Comparison of ENCODE assay signal across 26 cellular contexts in the genomic region with DNA sequence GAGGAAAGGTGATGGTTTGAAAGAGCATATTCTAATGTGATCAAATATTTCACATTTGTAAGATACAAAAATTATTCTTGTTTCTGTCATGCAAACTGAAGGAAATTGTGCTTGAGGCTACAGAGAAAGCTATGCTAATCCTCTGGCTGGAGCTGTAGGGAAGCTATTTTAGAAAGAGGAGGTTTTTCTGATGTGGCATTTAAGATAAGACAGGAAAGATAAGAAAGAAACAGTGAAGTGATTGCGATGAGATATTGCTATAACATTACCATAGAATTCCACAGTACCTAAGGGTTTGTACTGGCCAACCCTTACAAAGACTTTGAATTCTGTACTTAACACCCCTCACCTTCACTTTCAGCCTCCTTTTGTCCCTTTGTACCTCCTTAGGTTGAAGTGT.
DNase-seq lines count a peak whose midpoint lies in the region; ATAC-seq, FAIRE-seq and TF ChIP-seq lines count a peak whose summit lies in the region.
"Had no signal": no experiment of that assay in that cellular context is flagged by ENCODE, and none has a peak within 500 bp of the region (broad histone marks: within the 10 kb centered on the region; RNA-seq: fewer than 3 reads in every experiment).

No MANE protein-coding gene starts in this region.

- no peak overlapping the region for H2AFZ ChIP-seq in trophoblast cell (ENCODE audit: insufficient read depth, low read length, poor library complexity)

- H2BK12ac ChIP-seq in trophoblast cell (ENCODE audit: low read length): no peak overlapping the region

- H3K4me2 ChIP-seq in trophoblast cell (ENCODE audit: low read length): no peak overlapping the region
- H3K4me2 ChIP-seq: BLaER1 treated with 17β-estradiol and CSF1 and Interleukin-3, amounts not matched to agents 10 nM and 100 nM had no signal

- H3K14ac ChIP-seq in trophoblast cell (ENCODE audit: low read length): no peak overlapping the region

- no peak overlapping the region for H2BK120ac ChIP-seq in trophoblast cell (ENCODE audit: insufficient read depth, low read length, poor library complexity)

- no peak overlapping the region for H4K91ac ChIP-seq in trophoblast cell (ENCODE audit: low read depth, low read length)

- H3K23ac ChIP-seq in trophoblast cell (ENCODE audit: low read length): no peak overlapping the region

- ATAC-seq in GM19395 (IDR thresholded peaks at IDR 0.05; ENCODE audit: unreplicated experiment) (no peak), HG02973 (IDR thresholded peaks at IDR 0.05; ENCODE audit: unreplicated experiment) (no peak)
- ATAC-seq: CD8-positive, alpha-beta T cell; GM12878 had no signal

- no peak for TF ChIP-seq CTCF in D721Med (IDR thresholded peaks at IDR 0.05; ENCODE audit: insufficient read depth, missing control alignments)
- no peak for TF ChIP-seq CTCF in VCaP (conservative IDR thresholded peaks at IDR 0.05)

- no peaks in the 10 kb centered on the region for H3K79me2 ChIP-seq in trophoblast cell (ENCODE audit: control insufficient read depth, insufficient read depth, low read length, poor library complexity)

- H4K8ac ChIP-seq in trophoblast cell (ENCODE audit: low read depth, low read length): no peak overlapping the region

- no peaks in the 10 kb centered on the region for H3K79me1 ChIP-seq in trophoblast cell (ENCODE audit: low read length)

- H2BK5ac ChIP-seq in trophoblast cell (ENCODE audit: low read depth, low read length, poor library complexity): no peak overlapping the region

- no peaks in the 10 kb centered on the region for H3K4me1 ChIP-seq in trophoblast cell (ENCODE audit: control insufficient read depth in 1 of 2, insufficient read depth in 2 of 2, low read length in 2 of 2)
- H3K4me1 ChIP-seq: BLaER1 treated with 17β-estradiol and CSF1 and Interleukin-3, amounts not matched to agents 10 nM and 100 nM had no signal

- DNase-seq in D721Med (ENCODE audit: insufficient read length, low spot score) (no peak), trophoblast cell (peak; percentile 34 to 89)
- no peak for DNase-seq in activated naive CD4-positive, alpha-beta T cell treated with anti-CD3 and anti-CD28 coated beads, Interleukin-2, amount 50 U/mL, for 16 hours
- DNase-seq: 8988T; AML-193; Caco-2; Calu3; CD4-positive, alpha-beta T cell; CD8-positive, alpha-beta T cell; DMS 273 treated with DMSO at 0.1 percent for 48 hours; DMS153; DMS53; DMS79; DND-41; EL; GDM1 had no signal

- peak; percentile 44 for FAIRE-seq in D721Med (lab: Jason Lieb, UNC)
- FAIRE-seq: A204.1, GM12878, GM12892, GM18507, GM19239 had no signal

- no peak overlapping the region for H3K18ac ChIP-seq in trophoblast cell (ENCODE audit: low read length)

- no peak overlapping the region for H3K4me3 ChIP-seq in trophoblast cell (ENCODE audit: low read depth, low read length)
- H3K4me3 ChIP-seq: BLaER1 treated with 17β-estradiol and CSF1 and Interleukin-3, amounts not matched to agents 10 nM and 100 nM; GM12878 had no signal

- H3K27ac ChIP-seq in VCaP (peak overlapping the region; percentile 81; the same call in 1 of the 2 replicates), trophoblast cell (ENCODE audit: low read depth, low read length) (no peak overlapping the region)
- H3K27ac ChIP-seq: BLaER1 treated with 17β-estradiol and CSF1 and Interleukin-3, amounts not matched to agents 10 nM and 100 nM; C4-2B had no signal

- no peaks in the 10 kb centered on the region for H3K27me3 ChIP-seq in trophoblast cell (ENCODE audit: insufficient read depth, low read length)
- H3K27me3 ChIP-seq: BLaER1 treated with 17β-estradiol and CSF1 and Interleukin-3, amounts not matched to agents 10 nM and 100 nM had no signal

- H4K12ac ChIP-seq in trophoblast cell (ENCODE audit: low read depth, low read length): no peak overlapping the region

- no peak overlapping the region for H3K4ac ChIP-seq in trophoblast cell (ENCODE audit: low read depth, low read length)

- no peaks in the 10 kb centered on the region for H3K36me3 ChIP-seq in trophoblast cell (ENCODE audit: control insufficient read depth in 1 of 2, insufficient read depth in 2 of 2, low read length in 2 of 2)
- H3K36me3 ChIP-seq: BLaER1 treated with 17β-estradiol and CSF1 and Interleukin-3, amounts not matched to agents 10 nM and 100 nM had no signal

- no peak overlapping the region for H2AK5ac ChIP-seq in trophoblast cell (ENCODE audit: low read length)

- no peaks in the 10 kb centered on the region for H3K9me3 ChIP-seq in trophoblast cell (ENCODE audit: insufficient read depth, low read depth, low read length)
- H3K9me3 ChIP-seq: BLaER1 treated with 17β-estradiol and CSF1 and Interleukin-3, amounts not matched to agents 10 nM and 100 nM; Caco-2 had no signal

- no peak overlapping the region for H3K9ac ChIP-seq in trophoblast cell (ENCODE audit: low read length)
- H3K9ac ChIP-seq: BLaER1 treated with 17β-estradiol and CSF1 and Interleukin-3, amounts not matched to agents 10 nM and 100 nM had no signal

- WGBS in trophoblast cell (ENCODE audit: extremely low coverage, insufficient coverage, insufficient read length): no CpG with 5 or more reads among the region's 1 CpG

Comparison
In these comparisons a context has a peak if more than half of its experiments do, and no peak if none do; other contexts are left out.
1. DNase-seq: peak in trophoblast cell (2 of 2); none in D721Med (single experiment) and activated naive CD4-positive, alpha-beta T cell treated with anti-CD3 and anti-CD28 coated beads, Interleukin-2, amount 50 U/mL, for 16 hours (single experiment).